In the genomic region with DNA sequence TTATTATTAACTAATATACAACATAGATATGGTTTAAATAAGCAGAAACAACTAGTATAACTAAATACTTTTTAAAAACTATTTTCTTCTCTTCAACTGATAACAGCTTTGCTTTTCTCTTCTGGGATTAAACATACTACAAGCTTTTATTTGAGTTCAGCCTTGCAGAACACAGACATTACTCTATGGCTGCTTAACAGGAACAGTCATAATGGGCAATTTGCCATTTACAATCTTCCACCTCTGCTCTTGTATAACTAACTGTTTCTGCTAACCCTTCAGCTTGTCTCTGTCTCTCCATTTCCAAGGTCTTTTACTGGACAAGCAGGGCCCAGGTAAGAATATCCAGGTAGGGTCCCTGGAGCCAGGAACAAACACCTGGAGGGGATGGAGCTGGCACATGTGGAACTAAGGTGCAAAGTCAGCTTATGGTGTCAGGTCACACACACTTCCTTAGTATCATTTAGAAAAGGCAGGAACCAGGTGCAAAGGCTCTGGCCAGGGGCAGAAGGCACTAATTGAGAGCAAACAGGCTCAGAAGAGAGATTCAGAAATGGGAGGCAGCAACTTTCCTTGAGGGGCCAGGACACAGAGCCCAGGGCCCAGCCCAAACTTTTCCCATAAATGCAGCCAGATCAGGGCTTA, we compare ENCODE assay signal across 17 cellular contexts.
DNase-seq lines count a peak whose midpoint lies in the region; ATAC-seq and TF ChIP-seq lines count a peak whose summit lies in the region.
"Had no signal": no experiment of that assay in that cellular context is flagged by ENCODE, and none has a peak within 500 bp of the region (broad histone marks: within the 10 kb centered on the region; RNA-seq: fewer than 3 reads in every experiment).

No MANE protein-coding gene starts in this region.

- no peak for ATAC-seq in GM18511 (IDR thresholded peaks at IDR 0.05; ENCODE audit: unreplicated experiment)
- ATAC-seq: activated T-helper 17 cell treated with anti-CD3 and anti-CD28 coated beads, Interleukin-2, amount 50 U/mL, for 72 hours; K562 had no signal

- DNase-seq in DMS79 treated with DMSO at 0.1 percent for 48 hours (lab: John Stamatoyannopoulos, UW): peak; percentile 85
- peak; percentile 19 to 85 for DNase-seq in NCI-H2081 (lab: John Stamatoyannopoulos, UW)
- DNase-seq in astrocyte of the spinal cord (ENCODE audit: low read depth, low spot score): peak; percentile 30
- DNase-seq in kidney glomerular epithelial cell (lab: John Stamatoyannopoulos, UW): peak; percentile 78
- no peak for DNase-seq in stimulated activated CD4-positive, alpha-beta T cell treated with anti-CD3 and anti-CD28 coated beads, Interleukin-15, amount 100 ng/mL, for 24 hours
- DNase-seq in testis: no peak
- DNase-seq: activated CD4-positive, alpha-beta T cell treated with anti-CD3 and anti-CD28 coated beads, Interleukin-2, amount 50 U/mL, for 48 hours; cortex of kidney; hypothalamus; left ventricle myocardium inferior; NCI-H1694 treated with DMSO at 0.1 percent for 48 hours; uterus had no signal

- no peaks in the 10 kb centered on the region for H3K27me3 ChIP-seq in testis
- H3K27me3 ChIP-seq: adrenal gland; BLaER1 treated with 17β-estradiol and CSF1 and Interleukin-3, amounts not matched to agents 10 nM and 100 nM; uterus had no signal

- H3K4me3 ChIP-seq in astrocyte of the spinal cord (ENCODE audit: low read depth, low read length) (no peak overlapping the region), testis (no peak overlapping the region)
- H3K4me3 ChIP-seq: adrenal gland; BLaER1 treated with 17β-estradiol and CSF1 and Interleukin-3, amounts not matched to agents 10 nM and 100 nM; K562; left ventricle myocardium inferior; uterus had no signal

- H3K27ac ChIP-seq in testis: no peak overlapping the region
- H3K27ac ChIP-seq: adrenal gland; BLaER1 treated with 17β-estradiol and CSF1 and Interleukin-3, amounts not matched to agents 10 nM and 100 nM; left ventricle myocardium inferior; uterus had no signal

- no peak for TF ChIP-seq POLR2A in testis (IDR thresholded peaks at IDR 0.05)

- H3K4me1 ChIP-seq in testis: no peaks in the 10 kb centered on the region
- H3K4me1 ChIP-seq: adrenal gland, left ventricle myocardium inferior, uterus had no signal

- no peaks in the 10 kb centered on the region for H3K9me3 ChIP-seq in testis
- H3K9me3 ChIP-seq: adrenal gland, left ventricle myocardium inferior, uterus had no signal

- in situ Hi-C loops in astrocyte of the spinal cord (cut with HindIII; ENCODE audit: low sequenced_read_pairs): no loop called here

- intact Hi-C loops in testis (cut with DNase I; ENCODE audit: low total_unique reads): no loop called here

- H3K36me3 ChIP-seq in testis (ENCODE audit: low read depth, missing control alignments): no peaks in the 10 kb centered on the region
- H3K36me3 ChIP-seq: adrenal gland, left ventricle myocardium inferior, uterus had no signal

- TF ChIP-seq CTCF in astrocyte of the spinal cord (IDR thresholded peaks at IDR 0.05; ENCODE audit: low read depth, low read length) (no peak), testis (IDR thresholded peaks at IDR 0.05) (no peak)

Comparison
In these comparisons a context has a peak if more than half of its experiments do, and no peak if none do; other contexts are left out.
1. DNase-seq: peak in DMS79 treated with DMSO at 0.1 percent for 48 hours (single experiment), NCI-H2081 (2 of 2), astrocyte of the spinal cord (single experiment) and kidney glomerular epithelial cell (single experiment); none in stimulated activated CD4-positive, alpha-beta T cell treated with anti-CD3 and anti-CD28 coated beads, Interleukin-15, amount 100 ng/mL, for 24 hours (single experiment) and testis (single experiment).